8 cellular contexts compared by ENCODE assay signal in genomic region chr10:6164271-6165095, GRCh38. TPM values are rescaled to one million over a fixed set of nuclear protein-coding genes. Genes with fewer than 3 reads are reported as not detected.
A peak's percentile ranks its signal among the peaks of the same experiment; 100 is the strongest.
DNase-seq lines count a peak whose midpoint lies in the region; ATAC-seq and TF ChIP-seq lines count a peak whose summit lies in the region.

No MANE protein-coding gene starts in this region.

- TF ChIP-seq POLR2A in body of pancreas (IDR thresholded peaks at IDR 0.05), result no peak

- WGBS in body of pancreas, 2 donors, result 6 to 11% methylated on average over 13 to 16 of the region's 16 CpGs

- peaks cover 46% of the 10 kb centered on the region for H3K4me1 Mint-ChIP-seq in mesothelial cell of epicardium

- H3K36me3 ChIP-seq in A673 (ENCODE audit: insufficient read depth, low read length, poor library complexity, severe bottlenecking), result peaks cover 3% of the 10 kb centered on the region
- H3K36me3 ChIP-seq in body of pancreas (replicated peaks in 1 of 2; ENCODE audit: insufficient read depth in 1 of 2, low read depth in 2 of 2), result no peaks in the 10 kb centered on the region

- H3K4me1 ChIP-seq in A673 (ENCODE audit: insufficient read depth, low read length, poor library complexity, severe bottlenecking) (peaks cover 5% of the 10 kb centered on the region), body of pancreas (peaks cover 37% of the 10 kb centered on the region)

- H3K4me3 ChIP-seq in A673 (ENCODE audit: low read depth, low read length, poor library complexity, severe bottlenecking) (peak overlapping the region; percentile 82), body of pancreas (peak overlapping the region; percentile 31 to 69)

- BruUV-seq in A673 (replicated peaks; lab: Mats Ljungman, UMichigan), result no TSS peak

- H3K27me3 ChIP-seq in A673 (replicated peaks; ENCODE audit: insufficient read depth, low read depth, low read length, poor library complexity) (no peaks in the 10 kb centered on the region), body of pancreas (no peaks in the 10 kb centered on the region)

- peak overlapping the region; percentile 83 for H3K27ac ChIP-seq in A673 (ENCODE audit: low read depth, low read length, poor library complexity, severe bottlenecking)
- H3K27ac ChIP-seq in body of pancreas, result peak overlapping the region; percentile 88 to 96 (median 96)

- no peaks in the 10 kb centered on the region for H3K27me3 Mint-ChIP-seq in mesothelial cell of epicardium (ENCODE audit: low read depth)

- CTCF ChIA-PET in A673 (lab: Charles Lee), result no interaction called here

- ATAC-seq in HG03378 (IDR thresholded peaks at IDR 0.05; ENCODE audit: unreplicated experiment), result peak; percentile 20
- ATAC-seq in body of pancreas, result peak; percentile 6
- no peak for ATAC-seq in HG03135 (IDR thresholded peaks at IDR 0.05; ENCODE audit: unreplicated experiment)

- TF ChIP-seq CTCF in A673 (conservative IDR thresholded peaks at IDR 0.05; ENCODE audit: low read depth, low read length) (no peak), body of pancreas (IDR thresholded peaks at IDR 0.05) (no peak), mesothelial cell of epicardium (IDR thresholded peaks at IDR 0.05; ENCODE audit: unreplicated experiment) (no peak)

- intact Hi-C loops in A673 (cut with micrococcal nuclease; ENCODE audit: unreplicated experiment), result no loop called here
- intact Hi-C loops in body of pancreas (cut with DNase I), result loop anchor here (5.0 kb wide), 1 partner anchor 38 kb away; the partner anchor contains the start of gene PFKFB3

- no peaks in the 10 kb centered on the region for H3K9me3 Mint-ChIP-seq in mesothelial cell of epicardium

- H3K4me3 Mint-ChIP-seq in mesothelial cell of epicardium, result peak overlapping the region; percentile 72

- POLR2A ChIA-PET in A673 (lab: Charles Lee; ENCODE audit: low non-redundant PET), result interaction anchor here (0.6 to 0.7 kb wide), 2 partner anchors 80 to 354 kb away, joined by 3 read pairs; no protein-coding TSS in a partner anchor

- H3K27ac Mint-ChIP-seq in mesothelial cell of epicardium, result peak overlapping the region; percentile 97

- H3K36me3 Mint-ChIP-seq in mesothelial cell of epicardium, result peaks cover 7% of the 10 kb centered on the region

- H3K9me3 ChIP-seq in A673 (ENCODE audit: low read depth, low read length, poor library complexity, severe bottlenecking), result no peaks in the 10 kb centered on the region
- H3K9me3 ChIP-seq in body of pancreas, result no peaks in the 10 kb centered on the region

- DNase-seq in A673 (ENCODE audit: low spot score), result no peak
- no peak for DNase-seq in body of pancreas
- no peak for DNase-seq in mesothelial cell of epicardium (ENCODE audit: low spot score in 2 of 2, unreplicated experiment in 2 of 2)
- no peak for DNase-seq in NCI-H187 treated with DMSO at 0.1 percent for 48 hours (lab: John Stamatoyannopoulos, UW)
- no peak for DNase-seq in putamen (ENCODE audit: low spot score)
- no peak for DNase-seq in NCI-H510A (lab: John Stamatoyannopoulos, UW)

RNA-seq across cellular contexts. Expression of gene PFKFB3, which starts 38.2 kb away (rescaled TPM):
- total RNA-seq in A673 (2021) (42.8 and 53.0 TPM in 2 replicates), body of pancreas (100 to 1,000 TPM in 1 of 2 donors, 10 to 100 TPM in 1; 26.5 to 137 TPM), mesothelial cell of epicardium (51.0 to 55.0 TPM (median 51.5 TPM) in 3 replicates)
